Comparison of ENCODE assay signal across 13 cellular contexts in genomic region chr13:23469901-23470525, GRCh38. TPM values are rescaled to one million over a fixed set of nuclear protein-coding genes. Genes with fewer than 3 reads are reported as not detected.
DNase-seq lines count a peak whose midpoint lies in the region; ATAC-seq, FAIRE-seq and TF ChIP-seq lines count a peak whose summit lies in the region.
"Had no signal": no experiment of that assay in that cellular context is flagged by ENCODE, and none has a peak within 500 bp of the region (broad histone marks: within the 10 kb centered on the region; RNA-seq: fewer than 3 reads in every experiment).

No MANE protein-coding gene starts in this region.

- intact Hi-C loops in PC-3 (cut with micrococcal nuclease): loop anchor here (2.0 to 10.0 kb wide), 4 partner anchors 41 to 417 kb away; partner anchors contain the start of genes MIPEP and TNFRSF19

- H3K4me1 ChIP-seq in PC-3 (ENCODE audit: insufficient read depth, low read length): peaks cover 37% of the 10 kb centered on the region

- peak; percentile 9 for FAIRE-seq in GM18507 (lab: Jason Lieb, UNC)
- FAIRE-seq: K562 had no signal

- H3F3A ChIP-seq in PC-3 (ENCODE audit: low read length, unreplicated experiment): no peaks in the 10 kb centered on the region

- H3K4me3 ChIP-seq in PC-3 (ENCODE audit: low read length) (no peak overlapping the region), foreskin fibroblast (ENCODE audit: low read depth in 1 of 2, low read length in 2 of 2) (peak overlapping the region; percentile 40 to 52), skeletal muscle cell (ENCODE audit: low read depth, low read length) (no peak overlapping the region)
- H3K4me3 ChIP-seq: K562, lower lobe of right lung, thyroid gland had no signal

- POLR2A ChIA-PET in PC-3 (lab: Charles Lee; ENCODE audit: unreplicated experiment): no interaction called here

- H3K9me3 ChIP-seq in PC-3 (ENCODE audit: low read length): no peaks in the 10 kb centered on the region
- H3K9me3 ChIP-seq: lower lobe of right lung, thyroid gland had no signal

- H3K27ac ChIP-seq in PC-3 (ENCODE audit: low read length): peak overlapping the region; percentile 90
- H3K27ac ChIP-seq: lower lobe of right lung, thyroid gland had no signal

- no peaks in the 10 kb centered on the region for H3K27me3 ChIP-seq in PC-3 (ENCODE audit: low read length)
- H3K27me3 ChIP-seq: thyroid gland had no signal

- no peaks in the 10 kb centered on the region for H3K79me2 ChIP-seq in PC-3 (ENCODE audit: low read length)

- DNase-seq in GM18507 (ENCODE audit: extremely low spot score, insufficient read length, low read depth) (no peak), PC-3 (no peak), foreskin fibroblast (peak; percentile 81 to 90), skeletal muscle cell (ENCODE audit: low read depth) (peak; percentile 86)
- DNase-seq: activated T-cell treated with anti-CD3 and anti-CD28 coated beads, Interleukin-2, amount 50 U/mL, for 24 hours; lower lobe of right lung; NCI-H2029 treated with DMSO at 0.1 percent for 48 hours; thyroid gland had no signal

- BruUV-seq in PC-3 (replicated peaks; lab: Mats Ljungman, UMichigan): TSS peak; percentile 83

- no peaks in the 10 kb centered on the region for H3K36me3 ChIP-seq in PC-3 (ENCODE audit: low read depth, low read length)
- H3K36me3 ChIP-seq: lower lobe of right lung, thyroid gland had no signal

- H3K9ac ChIP-seq in PC-3 (ENCODE audit: low read length): peak overlapping the region; percentile 67

- H3K4me2 ChIP-seq in PC-3 (ENCODE audit: low read length): peak overlapping the region; percentile 59

- H2AFZ ChIP-seq in PC-3 (ENCODE audit: low read length): no peak overlapping the region

- H4K20me1 ChIP-seq in PC-3 (ENCODE audit: low read length): no peaks in the 10 kb centered on the region

- CTCF ChIA-PET in PC-3 (lab: Charles Lee): interaction anchor here (0.8 kb wide), 1 partner anchor 490 kb away, joined by 4 read pairs; no protein-coding TSS in a partner anchor

- no peak for ATAC-seq in PC-3
- no peak for ATAC-seq in HG03469 (IDR thresholded peaks at IDR 0.05; ENCODE audit: unreplicated experiment)
- ATAC-seq in HG03135 (IDR thresholded peaks at IDR 0.05; ENCODE audit: unreplicated experiment): no peak
- no peak for ATAC-seq in GM18517 (IDR thresholded peaks at IDR 0.05; ENCODE audit: unreplicated experiment)
- ATAC-seq: K562, lower lobe of right lung, Panc1 had no signal

- H3K9me2 ChIP-seq in PC-3 (replicated peaks; ENCODE audit: low read length): no peaks in the 10 kb centered on the region

- TF ChIP-seq CTCF in PC-3 (conservative IDR thresholded peaks at IDR 0.05; ENCODE audit: low read depth, low read length): no peak
- no peak for TF ChIP-seq CTCF in foreskin fibroblast (IDR thresholded peaks at IDR 0.05; ENCODE audit: low read depth, low read length)

RNA-seq across cellular contexts. Expression of gene SACS, which starts 36.5 kb away (rescaled TPM):
- total RNA-seq in PC-3 (2014; rRNA removed): 31.6 and 85.2 TPM in 2 replicates

Comparison
In these comparisons a context has a peak if more than half of its experiments do, and no peak if none do; other contexts are left out.
1. DNase-seq: peak in foreskin fibroblast (2 of 2) and skeletal muscle cell (single experiment); none in GM18507 (single experiment) and PC-3 (single experiment).
2. H3K4me3 ChIP-seq: peak in foreskin fibroblast (2 of 2); none in PC-3 (single experiment) and skeletal muscle cell (single experiment).